In the genomic region with DNA sequence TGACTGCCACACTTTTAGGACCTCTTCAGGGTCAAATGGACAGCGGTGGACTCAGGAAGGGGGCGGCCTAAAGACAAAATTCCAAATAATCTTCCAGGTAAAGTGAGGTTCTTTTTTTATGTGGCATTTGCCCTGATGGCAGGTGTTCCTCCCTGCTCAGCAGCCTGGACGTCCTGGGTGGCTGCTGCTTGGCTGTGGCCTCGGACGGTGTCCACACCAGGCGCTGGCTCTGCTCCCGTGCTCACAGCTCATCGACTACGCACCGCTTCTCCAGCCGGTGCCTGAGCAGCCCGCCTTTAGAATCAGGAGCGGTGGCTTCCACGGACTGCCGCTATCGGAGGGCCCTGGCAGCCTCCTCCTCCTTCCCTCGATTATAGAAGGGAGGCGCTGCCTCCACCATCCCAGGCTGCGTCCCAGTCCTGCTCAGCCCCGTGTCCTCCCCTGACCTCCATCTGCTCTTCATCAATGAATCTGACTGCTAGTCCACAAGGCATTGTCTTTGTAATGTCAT, we compare ENCODE assay signal across 17 cellular contexts. TPM values are rescaled to one million over a fixed set of nuclear protein-coding genes. Genes with fewer than 3 reads are reported as not detected.
A peak's percentile ranks its signal among the peaks of the same experiment; 100 is the strongest.
DNase-seq lines count a peak whose midpoint lies in the region; ATAC-seq and TF ChIP-seq lines count a peak whose summit lies in the region.
"Had no signal": no experiment of that assay in that cellular context is flagged by ENCODE, and none has a peak within 500 bp of the region (broad histone marks: within the 10 kb centered on the region; RNA-seq: fewer than 3 reads in every experiment).

No MANE protein-coding gene starts in this region.

- ATAC-seq in left lobe of liver (peak; percentile 65), psoas muscle (peak in 1 of 4 donors; percentile 53)

- no peak overlapping the region for H3K4me3 ChIP-seq in psoas muscle
- H3K4me3 ChIP-seq: SJSA1 had no signal

- TF ChIP-seq CTCF in psoas muscle (IDR thresholded peaks at IDR 0.05), result no peak

- H3K9me3 ChIP-seq in psoas muscle, result no peaks in the 10 kb centered on the region
- H3K9me3 ChIP-seq: SJSA1 had no signal

- peak overlapping the region; percentile 81 for H3K27ac ChIP-seq in psoas muscle
- H3K27ac ChIP-seq: SJSA1 had no signal

- in situ Hi-C loops in G401 (cut with HindIII; ENCODE audit: low sequenced_read_pairs), result no loop called here

- WGBS in psoas muscle, 3 donors, result 84 to 85% (median 85%) methylated on average over 20 of the region's 20 CpGs

- H3K4me1 ChIP-seq in psoas muscle, result peaks cover 38% of the 10 kb centered on the region

- intact Hi-C loops in psoas muscle (cut with DNase I), result loop anchor here in 1 of 2 donors (5.0 kb wide), 2 partner anchors 55 to 170 kb away; no protein-coding TSS in a partner anchor

- no peaks in the 10 kb centered on the region for H3K36me3 ChIP-seq in psoas muscle (ENCODE audit: insufficient read depth in 1 of 2, low read depth in 1 of 2)
- H3K36me3 ChIP-seq: SJSA1 had no signal

- H3K27me3 ChIP-seq in psoas muscle (ENCODE audit: insufficient read depth in 3 of 3, low read length in 2 of 3), result no peaks in the 10 kb centered on the region
- H3K27me3 ChIP-seq: SJSA1 had no signal

- DNase-seq in G401 (ENCODE audit: low spot score) (peak; percentile 5), cerebellum (ENCODE audit: low spot score) (peak; percentile 15), left lobe of liver (ENCODE audit: low spot score) (peak; percentile 88), psoas muscle (peak in 1 of 2 donors; percentile 58), midbrain (lab: John Stamatoyannopoulos, UW) (no peak), UCSD-AML1 (lab: John Stamatoyannopoulos, UW; ENCODE audit: unreplicated experiment) (no peak), anterior cingulate cortex (lab: John Stamatoyannopoulos, UW) (no peak), NAMALWA (ENCODE audit: low spot score) (no peak)
- DNase-seq: CD4-positive, alpha-beta memory T cell; HFFc6; Kasumi-1; MM.1S; NCI-H187 treated with DMSO at 0.1 percent for 48 hours; NCI-H2171; NCI-H446; RPMI8226 had no signal

RNA-seq across cellular contexts. Expression of a gene that starts 41.9 kb away (rescaled TPM):
- 0.06 and 0.37 TPM in 2 replicates for total RNA-seq in G401 (2014; rRNA removed; shearing (Covaris generic))
- total RNA-seq in cerebellum (23.0 TPM), left lobe of liver (180 TPM), psoas muscle (10 to 100 TPM; 13.3 to 32.7 (median 20.7) TPM)
- polyA plus RNA-seq in psoas muscle, result 10 to 100 TPM in 1 of 3 donors, 1 to 10 TPM in 2; 8.3 to 10.3 (median 9.8) TPM
- total RNA-seq: HFFc6 had no signal

Comparison
In these comparisons a context has a peak if more than half of its experiments do, and no peak if none do; other contexts are left out.
1. DNase-seq: peak in G401 (single experiment), cerebellum (single experiment) and left lobe of liver (single experiment); none in midbrain (single experiment), UCSD-AML1 (single experiment), anterior cingulate cortex (0 of 58) and NAMALWA (single experiment).
2. RNA of a gene that starts 41.9 kb away (total RNA-seq): 180 TPM in left lobe of liver (single experiment), 13.3 to 32.7 TPM in psoas muscle and 23.0 TPM in cerebellum (single experiment); 0.06 to 0.37 TPM in G401; every median in the first group is over 10 times any median in the second.